2 cellular contexts compared by ENCODE assay signal in genomic region chr14:64520699-64521098, GRCh38.
TF ChIP-seq lines count a peak whose summit lies in the region.

No MANE protein-coding gene starts in this region.

TF ChIP-seq in A549, 52 proteins besides CTCF, POLR2A, EP300 and RAD21:
- no peak for TF ChIP-seq MYC (IDR thresholded peaks at IDR 0.05; ENCODE audit: borderline replicate concordance, low read length)
- peak; percentile 39 to 77; a peak in 3 of 4 replicates for TF ChIP-seq CEBPB (IDR thresholded peaks at IDR 0.05)
- no peak for TF ChIP-seq FOSL2 (IDR thresholded peaks at IDR 0.05)
- 0 out of 2 replicates have a peak, but pooled peaks have one; percentile 4 for TF ChIP-seq FOSL2 (CRISPR knock-in tag; IDR thresholded peaks at IDR 0.05)
TF ChIP-seq in A549: peak in this region for 2.

TF ChIP-seq in endothelial cell of umbilical vein, 7 proteins besides CTCF, POLR2A, EP300 and RAD21:
- TF ChIP-seq FOS (IDR thresholded peaks at IDR 0.05; ENCODE audit: borderline replicate concordance, insufficient read depth, low read length) (peak; percentile 9), EZH2 (IDR thresholded peaks at IDR 0.05; ENCODE audit: borderline replicate concordance, low read depth, low read length, severe bottlenecking) (no peak), MYC (IDR thresholded peaks at IDR 0.05; ENCODE audit: low read depth, low read length) (no peak)
